In genomic region chr1:224503161-224504118, GRCh38 we compare ENCODE assay signal across 8 cellular contexts.
DNase-seq lines count a peak whose midpoint lies in the region; ATAC-seq and TF ChIP-seq lines count a peak whose summit lies in the region.

No MANE protein-coding gene starts in this region.

- 2% methylated on average over 18 of the region's 19 CpGs for WGBS in suprapubic skin

- no peak overlapping the region for H3K4me3 Mint-ChIP-seq in effector memory CD8-positive, alpha-beta T cell

- peak overlapping the region; percentile 52 for H3K9ac ChIP-seq in SK-N-MC (ENCODE audit: insufficient read length)

- no peaks in the 10 kb centered on the region for H3K9me3 ChIP-seq in SK-N-MC (ENCODE audit: low read depth, low read length)
- H3K9me3 ChIP-seq in suprapubic skin, result no peaks in the 10 kb centered on the region

- TF ChIP-seq POLR2A in suprapubic skin (IDR thresholded peaks at IDR 0.05), result peak in 1 of 2 donors; percentile 4

- H3K27me3 Mint-ChIP-seq in effector memory CD8-positive, alpha-beta T cell, result no peaks in the 10 kb centered on the region

- peaks cover 98% of the 10 kb centered on the region for H3K4me1 ChIP-seq in suprapubic skin

- no peaks in the 10 kb centered on the region for H3K36me3 Mint-ChIP-seq in effector memory CD8-positive, alpha-beta T cell (ENCODE audit: insufficient read depth)

- DNase-seq in Ammon's horn (ENCODE audit: low spot score) (peak; percentile 83), NCI-H1092 (lab: John Stamatoyannopoulos, UW) (peak; percentile 96), SK-N-MC (ENCODE audit: low read depth, low spot score) (no peak), lung microvascular endothelial cell (ENCODE audit: low read depth in 2 of 2) (peak; percentile 77 to 91), suprapubic skin (ENCODE audit: low spot score in 2 of 2) (peak; percentile 94 to 96)
- no peak for DNase-seq in effector memory CD8-positive, alpha-beta T cell

- H3K4me3 ChIP-seq in SK-N-MC (peak overlapping the region; percentile 77), suprapubic skin (peak overlapping the region; percentile 31)

- peaks cover 10% of the 10 kb centered on the region in 2 donors for H3K4me1 Mint-ChIP-seq in effector memory CD8-positive, alpha-beta T cell (ENCODE audit: low read depth in 2 of 2)

- peak; percentile 93 for ATAC-seq in GM18502 (IDR thresholded peaks at IDR 0.05; ENCODE audit: poor library complexity, unreplicated experiment)
- peak; percentile 96 for ATAC-seq in HG02798 (IDR thresholded peaks at IDR 0.05; ENCODE audit: poor library complexity, unreplicated experiment)
- peak; percentile 24 for ATAC-seq in effector memory CD8-positive, alpha-beta T cell (replicated peaks)

- H3K27ac ChIP-seq in SK-N-MC, result peak overlapping the region; percentile 95
- H3K27ac ChIP-seq in suprapubic skin, result peak overlapping the region; percentile 97

- no peaks in the 10 kb centered on the region for H3K27me3 ChIP-seq in suprapubic skin

- H3K27ac Mint-ChIP-seq in effector memory CD8-positive, alpha-beta T cell, result peak overlapping the region; percentile 42 to 75

- H3K36me3 ChIP-seq in SK-N-MC (ENCODE audit: insufficient read depth, low read length) (no peaks in the 10 kb centered on the region), suprapubic skin (no peaks in the 10 kb centered on the region)

- peak in 1 of 2 donors; percentile 11 for TF ChIP-seq CTCF in suprapubic skin (IDR thresholded peaks at IDR 0.05)

- H3K9me3 Mint-ChIP-seq in effector memory CD8-positive, alpha-beta T cell, result no peaks in the 10 kb centered on the region

- TF ChIP-seq EP300 in suprapubic skin (IDR thresholded peaks at IDR 0.05), result no peak

Comparison
In these comparisons a context has a peak if more than half of its experiments do, and no peak if none do; other contexts are left out.
1. DNase-seq: peak in Ammon's horn (single experiment), NCI-H1092 (single experiment), lung microvascular endothelial cell (2 of 2) and suprapubic skin (2 of 2); none in SK-N-MC (single experiment) and effector memory CD8-positive, alpha-beta T cell (0 of 3).
2. ATAC-seq: peak in every context shown above with its lines; median percentile 96 in HG02798; 93 in GM18502; 24 in effector memory CD8-positive, alpha-beta T cell.